Comparison of ENCODE assay signal across 8 cellular contexts in genomic region chr14:24430143-24430681, GRCh38. TPM values are rescaled to one million over a fixed set of nuclear protein-coding genes. Genes with fewer than 3 reads are reported as not detected.
DNase-seq lines count a peak whose midpoint lies in the region; ATAC-seq and TF ChIP-seq lines count a peak whose summit lies in the region.

No MANE protein-coding gene starts in this region.

- H3K4me1 Mint-ChIP-seq in activated T-helper 17 cell treated with anti-CD3 and anti-CD28 coated beads, Interleukin-2, amount 50 U/mL, for 72 hours: peaks cover 34% of the 10 kb centered on the region
- peaks cover 49% of the 10 kb centered on the region for H3K4me1 Mint-ChIP-seq in nephron

- WGBS in thymus: 1% methylated on average over 28 of the region's 28 CpGs

- peak overlapping the region; percentile 96 for H3K27ac Mint-ChIP-seq in activated T-helper 17 cell treated with anti-CD3 and anti-CD28 coated beads, Interleukin-2, amount 50 U/mL, for 72 hours
- peak overlapping the region; percentile 28 to 96 (median 95) for H3K27ac Mint-ChIP-seq in nephron

- ATAC-seq in GM18498 (IDR thresholded peaks at IDR 0.05; ENCODE audit: unreplicated experiment): peak; percentile 66
- ATAC-seq in HG02870 (IDR thresholded peaks at IDR 0.05; ENCODE audit: unreplicated experiment): peak; percentile 57
- ATAC-seq in activated T-helper 17 cell treated with anti-CD3 and anti-CD28 coated beads, Interleukin-2, amount 50 U/mL, for 72 hours (replicated peaks): peak; percentile 75

- peaks cover 25% of the 10 kb centered on the region for H3K4me1 ChIP-seq in thymus (ENCODE audit: control insufficient read depth, insufficient read depth, low read length)

- no peaks in the 10 kb centered on the region for H3K27me3 Mint-ChIP-seq in activated T-helper 17 cell treated with anti-CD3 and anti-CD28 coated beads, Interleukin-2, amount 50 U/mL, for 72 hours
- peaks cover 3% of the 10 kb centered on the region for H3K27me3 Mint-ChIP-seq in nephron (ENCODE audit: low read depth)

- TF ChIP-seq CTCF in fibroblast of pulmonary artery (IDR thresholded peaks at IDR 0.05; ENCODE audit: low read length, missing control alignments) (no peak), nephron (IDR thresholded peaks at IDR 0.05; ENCODE audit: unreplicated experiment in 3 of 3) (no peak)

- peaks cover 49% of the 10 kb centered on the region for H3K36me3 Mint-ChIP-seq in activated T-helper 17 cell treated with anti-CD3 and anti-CD28 coated beads, Interleukin-2, amount 50 U/mL, for 72 hours (ENCODE audit: low read depth)
- H3K36me3 Mint-ChIP-seq in nephron (ENCODE audit: low read depth): peaks cover 23% of the 10 kb centered on the region

- H3K27ac ChIP-seq in thymus (ENCODE audit: low read depth): peak overlapping the region; percentile 96

- H3K4me3 ChIP-seq in fibroblast of pulmonary artery (replicated peaks; ENCODE audit: low read depth, low read length): peak overlapping the region; percentile 91
- H3K4me3 ChIP-seq in thymus (ENCODE audit: low read length): peak overlapping the region; percentile 80

- H3K9me3 ChIP-seq in thymus (ENCODE audit: control insufficient read depth): no peaks in the 10 kb centered on the region

- H3K36me3 ChIP-seq in thymus (ENCODE audit: control insufficient read depth, insufficient read depth): peaks cover 14% of the 10 kb centered on the region

- peak overlapping the region; percentile 84 for H3K4me3 Mint-ChIP-seq in activated T-helper 17 cell treated with anti-CD3 and anti-CD28 coated beads, Interleukin-2, amount 50 U/mL, for 72 hours
- peak overlapping the region; percentile 87 to 94 (median 92) for H3K4me3 Mint-ChIP-seq in nephron

- H3K27me3 ChIP-seq in thymus (ENCODE audit: control insufficient read depth, insufficient read depth): no peaks in the 10 kb centered on the region

- H3K9me3 Mint-ChIP-seq in activated T-helper 17 cell treated with anti-CD3 and anti-CD28 coated beads, Interleukin-2, amount 50 U/mL, for 72 hours: peaks cover 1% of the 10 kb centered on the region
- no peaks in the 10 kb centered on the region for H3K9me3 Mint-ChIP-seq in nephron

- DNase-seq in AG08395 (ENCODE audit: low spot score) (peak; percentile 93), NCI-H226 (peak; percentile 60), fibroblast of pulmonary artery (ENCODE audit: low read depth) (peak; percentile 84)

RNA-seq across cellular contexts. Expression of gene KHNYN, which starts 0.5 kb away (rescaled TPM):
- 100 to 1,000 TPM in 1 of 2 donors, 10 to 100 TPM in 1; 64.3 to 132 TPM for total RNA-seq in activated T-helper 17 cell treated with anti-CD3 and anti-CD28 coated beads, Interleukin-2, amount 50 U/mL, for 72 hours
- 28.9 TPM for polyA plus RNA-seq in thymus

RNA-seq across cellular contexts. Expression of gene CBLN3, which starts 0.7 kb away (rescaled TPM):
- 10 to 100 TPM; 11.1 to 14.6 TPM for total RNA-seq in activated T-helper 17 cell treated with anti-CD3 and anti-CD28 coated beads, Interleukin-2, amount 50 U/mL, for 72 hours
- 9.5 TPM for polyA plus RNA-seq in thymus

RNA-seq across cellular contexts. Expression of gene SDR39U1, which starts 12.4 kb away (rescaled TPM):
- 10 to 100 TPM; 36.6 to 45.7 TPM for total RNA-seq in activated T-helper 17 cell treated with anti-CD3 and anti-CD28 coated beads, Interleukin-2, amount 50 U/mL, for 72 hours
- polyA plus RNA-seq in thymus: 148 TPM

RNA-seq across cellular contexts. Expression of gene NYNRIN, which starts 31.4 kb away (rescaled TPM):
- total RNA-seq in activated T-helper 17 cell treated with anti-CD3 and anti-CD28 coated beads, Interleukin-2, amount 50 U/mL, for 72 hours: under 1 TPM in 1 of 2 donors, not detected in 1; 0.04 TPM
- polyA plus RNA-seq in thymus: 4.3 TPM

Comparison
In these comparisons a context has a peak if more than half of its experiments do, and no peak if none do; other contexts are left out.
1. Peak in every context shown above with its lines: DNase-seq, ATAC-seq, H3K4me3 ChIP-seq and H3K27ac ChIP-seq.